ENCODE assay signal across 22 cellular contexts in genomic region chr3:67661079-67661478, GRCh38. TPM values are rescaled to one million over a fixed set of nuclear protein-coding genes. Genes with fewer than 3 reads are reported as not detected.
DNase-seq lines count a peak whose midpoint lies in the region; ATAC-seq and TF ChIP-seq lines count a peak whose summit lies in the region.
"Had no signal": no experiment of that assay in that cellular context is flagged by ENCODE, and none has a peak within 500 bp of the region (broad histone marks: within the 10 kb centered on the region; RNA-seq: fewer than 3 reads in every experiment).

No MANE protein-coding gene starts in this region.

- H3K36me3 Mint-ChIP-seq in activated CD4-positive, alpha-beta T cell treated with anti-CD3 and anti-CD28 coated beads, Interleukin-2, amount 10 ng/mL, durations not matched to agents 7 days and 5 days (ENCODE audit: low read depth): peaks cover 24% of the 10 kb centered on the region
- H3K36me3 Mint-ChIP-seq: CD14-positive monocyte had no signal

- no peak overlapping the region for H3K4me3 Mint-ChIP-seq in activated CD4-positive, alpha-beta T cell treated with anti-CD3 and anti-CD28 coated beads, Interleukin-2, amount 10 ng/mL, durations not matched to agents 7 days and 5 days
- H3K4me3 Mint-ChIP-seq: B cell, CD14-positive monocyte, H9 had no signal

- TF ChIP-seq CTCF in fibroblast of pulmonary artery (IDR thresholded peaks at IDR 0.05; ENCODE audit: low read length, missing control alignments): no peak

- ATAC-seq in left ventricle myocardium superior: peak; percentile 46
- ATAC-seq in sciatic nerve: peak; percentile 28
- ATAC-seq: A549 had no signal

- DNase-seq in left ventricle myocardium superior (no peak), cardiac septum (ENCODE audit: low spot score) (no peak), amniotic epithelial cell (ENCODE audit: low read depth) (peak; percentile 8), fibroblast of pulmonary artery (ENCODE audit: low read depth) (peak; percentile 71), sciatic nerve (ENCODE audit: low spot score) (no peak), NCI-H345 treated with DMSO at 0.1 percent for 48 hours (lab: John Stamatoyannopoulos, UW; ENCODE audit: unreplicated experiment) (no peak), OCI-M1 (lab: John Stamatoyannopoulos, UW) (no peak)
- no peak for DNase-seq in activated CD4-positive, alpha-beta T cell treated with anti-CD3 and anti-CD28 coated beads, Interleukin-2, amount 10 ng/mL, durations not matched to agents 7 days and 5 days
- DNase-seq: DND-41, GM23248, H9, KG1, NCI-H1092, NCI-H1436, NCI-H187 treated with DMSO at 0.1 percent for 48 hours, NCI-H510A treated with DMSO at 0.1 percent for 48 hours, NCI-H82, Peyer's patch had no signal

- CTCF ChIA-PET in activated CD4-positive, alpha-beta T cell treated with anti-CD3 and anti-CD28 coated beads, Interleukin-2, amount 10 ng/mL, durations not matched to agents 7 days and 5 days (lab: Charles Lee): no interaction called here

- no peak overlapping the region for H3K4me3 ChIP-seq in fibroblast of pulmonary artery (replicated peaks; ENCODE audit: low read depth, low read length)
- H3K4me3 ChIP-seq: A549, GM23248, Peyer's patch, SJSA1 had no signal

- H3K9me3 Mint-ChIP-seq in activated CD4-positive, alpha-beta T cell treated with anti-CD3 and anti-CD28 coated beads, Interleukin-2, amount 10 ng/mL, durations not matched to agents 7 days and 5 days: peaks cover 19% of the 10 kb centered on the region
- H3K9me3 Mint-ChIP-seq: H9 had no signal

- peaks cover 43% of the 10 kb centered on the region for H3K4me1 Mint-ChIP-seq in activated CD4-positive, alpha-beta T cell treated with anti-CD3 and anti-CD28 coated beads, Interleukin-2, amount 10 ng/mL, durations not matched to agents 7 days and 5 days

- POLR2A ChIA-PET in activated CD4-positive, alpha-beta T cell treated with anti-CD3 and anti-CD28 coated beads, Interleukin-2, amount 10 ng/mL, durations not matched to agents 7 days and 5 days (lab: Charles Lee): no interaction called here

- intact Hi-C loops in left ventricle myocardium superior (cut with micrococcal nuclease) (no loop called here), cardiac septum (cut with DNase I) (no loop called here), sciatic nerve (cut with DNase I) (no loop called here)

- H3K27me3 Mint-ChIP-seq in activated CD4-positive, alpha-beta T cell treated with anti-CD3 and anti-CD28 coated beads, Interleukin-2, amount 10 ng/mL, durations not matched to agents 7 days and 5 days: peaks cover 4% of the 10 kb centered on the region
- H3K27me3 Mint-ChIP-seq: B cell had no signal

- no peak overlapping the region for H3K27ac Mint-ChIP-seq in activated CD4-positive, alpha-beta T cell treated with anti-CD3 and anti-CD28 coated beads, Interleukin-2, amount 10 ng/mL, durations not matched to agents 7 days and 5 days
- H3K27ac Mint-ChIP-seq: B cell, CD14-positive monocyte, H9 had no signal

RNA-seq across cellular contexts. Expression of gene SUCLG2, which starts 6.7 kb away (rescaled TPM):
- total RNA-seq in left ventricle myocardium superior (122 TPM), cardiac septum (62.5 TPM), sciatic nerve (49.5 TPM)
- 10 to 100 TPM; 60.0 to 63.1 TPM for total RNA-seq in activated CD4-positive, alpha-beta T cell treated with anti-CD3 and anti-CD28 coated beads, Interleukin-2, amount 10 ng/mL, durations not matched to agents 7 days and 5 days

Comparison
In these comparisons a context has a peak if more than half of its experiments do, and no peak if none do; other contexts are left out.
1. DNase-seq: peak in amniotic epithelial cell (single experiment) and fibroblast of pulmonary artery (single experiment); none in left ventricle myocardium superior (single experiment), cardiac septum (single experiment), sciatic nerve (single experiment), NCI-H345 treated with DMSO at 0.1 percent for 48 hours (single experiment), activated CD4-positive, alpha-beta T cell treated with anti-CD3 and anti-CD28 coated beads, Interleukin-2, amount 10 ng/mL, durations not matched to agents 7 days and 5 days (single experiment) and OCI-M1 (single experiment).